Comparison of ENCODE assay signal across 19 cellular contexts in genomic region chr6:7262746-7263335, GRCh38. TPM values are rescaled to one million over a fixed set of nuclear protein-coding genes. Genes with fewer than 3 reads are reported as not detected.
DNase-seq lines count a peak whose midpoint lies in the region; ATAC-seq, FAIRE-seq and TF ChIP-seq lines count a peak whose summit lies in the region.
"Had no signal": no experiment of that assay in that cellular context is flagged by ENCODE, and none has a peak within 500 bp of the region (broad histone marks: within the 10 kb centered on the region; RNA-seq: fewer than 3 reads in every experiment).

No MANE protein-coding gene starts in this region.

- H3K4me3 ChIP-seq in right lobe of liver, result no peak overlapping the region
- H3K4me3 ChIP-seq in HepG2 (replicated peaks in 1 of 3; ENCODE audit: insufficient read depth in 1 of 3, low read depth in 2 of 3, low read length in 3 of 3), result no peak overlapping the region
- no peak overlapping the region for H3K4me3 ChIP-seq in colonic mucosa
- H3K4me3 ChIP-seq: coronary artery, lung, Peyer's patch had no signal

- H3K9me3 Mint-ChIP-seq in neural crest cell, result no peaks in the 10 kb centered on the region
- peaks cover 6% of the 10 kb centered on the region for H3K9me3 Mint-ChIP-seq in activated CD4-positive, alpha-beta memory T cell treated with anti-CD3 and anti-CD28 coated beads for 36 hours

- H2AFZ ChIP-seq in HepG2 (ENCODE audit: low read length), result no peak overlapping the region

- no peak for TF ChIP-seq POLR2A in right lobe of liver (IDR thresholded peaks at IDR 0.05)
- TF ChIP-seq POLR2A in HepG2 (IDR thresholded peaks at IDR 0.05; ENCODE audit: insufficient read depth in 1 of 2, low read depth in 2 of 2, low read length in 2 of 2), result no peak

- no peaks in the 10 kb centered on the region for H3K27me3 Mint-ChIP-seq in neural crest cell (ENCODE audit: low read depth)
- H3K27me3 Mint-ChIP-seq in activated CD4-positive, alpha-beta memory T cell treated with anti-CD3 and anti-CD28 coated beads for 36 hours, result peaks cover 17% of the 10 kb centered on the region

- no TSS peak for BruUV-seq in HepG2 (replicated peaks; lab: Mats Ljungman, UMichigan)

- H3K9me3 ChIP-seq in right lobe of liver (no peaks in the 10 kb centered on the region), HepG2 (ENCODE audit: low read length) (no peaks in the 10 kb centered on the region), colonic mucosa (no peaks in the 10 kb centered on the region)
- H3K9me3 ChIP-seq: Peyer's patch had no signal

- in situ Hi-C loops in HepG2 (cut with HindIII; ENCODE audit: extremely low pct_ligation_motif_present, low pct_unique_long_range_greater_than_20kb), result no loop called here

- H3K9ac ChIP-seq in HepG2 (ENCODE audit: insufficient read depth, low read depth, low read length) (no peak overlapping the region), colonic mucosa (ENCODE audit: low read depth in 2 of 2, low read length in 2 of 2) (no peak overlapping the region)

- POLR2A ChIA-PET in HepG2 (lab: Yijun Ruan, JAX) (interaction anchor here (1.5 to 2.5 kb wide), 2 partner anchors 8 to 127 kb away, joined by 4 to 16 read pairs; partner anchors contain the start of genes CAGE1 and RIOK1), HEK293T (lab: Yijun Ruan, JAX) (interaction anchor here (0.6 to 3.1 kb wide), 3 partner anchors 11 to 250 kb away, joined by 3 to 13 read pairs (median 3); partner anchors contain the start of genes CAGE1 and RIOK1)
- POLR2A ChIA-PET in activated CD4-positive, alpha-beta memory T cell treated with anti-CD3 and anti-CD28 coated beads for 36 hours (lab: Charles Lee), result interaction anchor here (0.9 kb wide), 1 partner anchor 604 kb away, joined by 4 read pairs; no protein-coding TSS in a partner anchor

- CTCF ChIA-PET in HepG2 (lab: Yijun Ruan, JAX; ENCODE audit: low intra/inter-chr PET ratio, low total read pairs) (no interaction called here), HEK293T (lab: Yijun Ruan, JAX) (interaction anchor here (0.6 kb wide), 2 partner anchors 37 to 177 kb away, joined by 3 to 5 read pairs; no protein-coding TSS in a partner anchor)
- CTCF ChIA-PET in activated CD4-positive, alpha-beta memory T cell treated with anti-CD3 and anti-CD28 coated beads for 36 hours (lab: Charles Lee), result interaction anchor here (1.6 to 2.6 kb wide), 2 partner anchors 12 to 18 kb away, joined by 3 to 12 read pairs; no protein-coding TSS in a partner anchor

- peak overlapping the region in 1 of 3 donors; percentile 8 for H3K27ac ChIP-seq in right lobe of liver
- no peak overlapping the region for H3K27ac ChIP-seq in HepG2 (ENCODE audit: extremely low read length, insufficient read depth, low read length)
- no peak overlapping the region for H3K27ac ChIP-seq in colonic mucosa
- H3K27ac ChIP-seq: coronary artery, Peyer's patch had no signal

- TF ChIP-seq EP300 in HepG2 (IDR thresholded peaks at IDR 0.05; ENCODE audit: low read depth in 2 of 2, low read length in 2 of 2) (no peak), HepG2 (CRISPR knock-in tag; IDR thresholded peaks at IDR 0.05; ENCODE audit: borderline replicate concordance) (no peak)

- no peak overlapping the region for H3K27ac Mint-ChIP-seq in neural crest cell (ENCODE audit: unreplicated experiment)
- H3K27ac Mint-ChIP-seq in activated CD4-positive, alpha-beta memory T cell treated with anti-CD3 and anti-CD28 coated beads for 36 hours, result no peak overlapping the region

- intact Hi-C loops in right lobe of liver (cut with DNase I) (no loop called here), HepG2 (cut with micrococcal nuclease; ENCODE audit: unreplicated experiment) (no loop called here), colonic mucosa (cut with DNase I) (no loop called here)
- intact Hi-C loops in activated CD4-positive, alpha-beta memory T cell treated with anti-CD3 and anti-CD28 coated beads for 36 hours (cut with micrococcal nuclease), result no loop called here

- TF ChIP-seq CTCF in right lobe of liver (IDR thresholded peaks at IDR 0.05) (no peak), HepG2 (CRISPR knock-in tag; IDR thresholded peaks at IDR 0.05) (no peak), colonic mucosa (IDR thresholded peaks at IDR 0.05) (no peak), neural crest cell (conservative IDR thresholded peaks at IDR 0.05) (no peak)

- WGBS in right lobe of liver (ENCODE audit: insufficient coverage, low coverage, low lambda C conversion rate, missing lambda C conversion rate), result 90% methylated on average over 2 of the region's 15 CpGs
- 87% methylated on average over 15 of the region's 15 CpGs for WGBS in HepG2 (ENCODE audit: low lambda C conversion rate)

- no peaks in the 10 kb centered on the region for H3K36me3 ChIP-seq in right lobe of liver
- H3K36me3 ChIP-seq in HepG2 (replicated peaks in 1 of 2; ENCODE audit: control insufficient read depth in 1 of 2, insufficient read depth in 2 of 2, low read length in 2 of 2), result no peaks in the 10 kb centered on the region
- H3K36me3 ChIP-seq in colonic mucosa, result no peaks in the 10 kb centered on the region
- H3K36me3 ChIP-seq: Peyer's patch had no signal

- H3K79me2 ChIP-seq in HepG2 (ENCODE audit: insufficient read depth, low read length), result no peaks in the 10 kb centered on the region

- H4K20me1 ChIP-seq in HepG2 (ENCODE audit: insufficient read depth, low read length), result no peaks in the 10 kb centered on the region

- no peak overlapping the region for H3K4me2 ChIP-seq in HepG2 (ENCODE audit: low read depth, low read length)

- H3K4me1 ChIP-seq in right lobe of liver (peaks cover 0 to 17% (median 3%) of the 10 kb centered on the region in 4 donors), HepG2 (ENCODE audit: insufficient read depth, low read length) (peaks cover 63% of the 10 kb centered on the region), colonic mucosa (peaks cover 4% of the 10 kb centered on the region)

- no peaks in the 10 kb centered on the region for H3K27me3 ChIP-seq in right lobe of liver
- H3K27me3 ChIP-seq in HepG2 (ENCODE audit: control insufficient read depth in 1 of 2, insufficient read depth in 2 of 2, low read length in 2 of 2), result no peaks in the 10 kb centered on the region; a peak in 1 of 5 replicates
- H3K27me3 ChIP-seq in colonic mucosa, result no peaks in the 10 kb centered on the region
- H3K27me3 ChIP-seq: Peyer's patch had no signal

- peaks cover 21% of the 10 kb centered on the region for H3K4me1 Mint-ChIP-seq in neural crest cell
- peaks cover 16% of the 10 kb centered on the region for H3K4me1 Mint-ChIP-seq in activated CD4-positive, alpha-beta memory T cell treated with anti-CD3 and anti-CD28 coated beads for 36 hours (ENCODE audit: low read depth)

- ATAC-seq in right lobe of liver, result no peak
- no peak for ATAC-seq in HepG2
- no peak for ATAC-seq in HG03439 (IDR thresholded peaks at IDR 0.05; ENCODE audit: unreplicated experiment)
- ATAC-seq: naive thymus-derived CD8-positive, alpha-beta T cell had no signal

- FAIRE-seq in HepG2 (lab: Jason Lieb, UNC), result no peak

- peaks cover 4% of the 10 kb centered on the region for H3K36me3 Mint-ChIP-seq in neural crest cell (ENCODE audit: low read depth)
- H3K36me3 Mint-ChIP-seq in activated CD4-positive, alpha-beta memory T cell treated with anti-CD3 and anti-CD28 coated beads for 36 hours, result no peaks in the 10 kb centered on the region

- no peak for TF ChIP-seq RAD21 in HepG2 (CRISPR knock-in tag; IDR thresholded peaks at IDR 0.05)

- DNase-seq in right lobe of liver (peak in 2 of 3 donors; percentile 37), HepG2 (ENCODE audit: low spot score) (no peak), colonic mucosa (peak; percentile 17), neural crest cell (ENCODE audit: low read depth, low spot score) (no peak), HEK293T (ENCODE audit: extremely low spot score) (no peak), NCI-H187 treated with DMSO at 0.1 percent for 48 hours (lab: John Stamatoyannopoulos, UW) (no peak)
- DNase-seq in activated CD4-positive, alpha-beta memory T cell treated with anti-CD3 and anti-CD28 coated beads for 36 hours, result no peak
- DNase-seq: activated CD4-positive, alpha-beta T cell treated with anti-CD3 and anti-CD28 coated beads for 4 hours; activated naive CD4-positive, alpha-beta T cell treated with anti-CD3 and anti-CD28 coated beads, Interleukin-2, amount 50 U/mL, for 16 hours; CD8-positive, alpha-beta memory T cell; IMR-90; naive thymus-derived CD8-positive, alpha-beta T cell; NCI-H2227 treated with DMSO at 0.1 percent for 48 hours; retina; stimulated activated CD4-positive, alpha-beta T cell treated with anti-CD3 and anti-CD28 coated beads, Interleukin-15, amount 100 ng/mL, for 24 hours had no signal

- H3K4me3 Mint-ChIP-seq in neural crest cell, result peak overlapping the region; percentile 93
- H3K4me3 Mint-ChIP-seq in activated CD4-positive, alpha-beta memory T cell treated with anti-CD3 and anti-CD28 coated beads for 36 hours, result no peak overlapping the region

TF ChIP-seq in HepG2, 621 proteins besides CTCF, POLR2A, EP300 and RAD21 (continues in another document):
- TF ChIP-seq KMT2B (CRISPR knock-in tag; IDR thresholded peaks at IDR 0.05), result no peak

RNA-seq across cellular contexts. Expression of gene SSR1, which starts 50.2 kb away (rescaled TPM):
- total RNA-seq in right lobe of liver, result 100 to 1,000 TPM in 2 of 6 experiments, 10 to 100 TPM in 4; 60.8 to 110 (median 90.5) TPM
- total RNA-seq in HepG2 (2016; rRNA removed; fragmentation: Illumina TruSeq; extraction: Trizol), result 208 and 243 TPM in 2 replicates
- total RNA-seq in HepG2 (2016; cell fraction: cytosol; rRNA removed; fragmentation: Illumina TruSeq; extraction: Trizol; ENCODE audit: low read depth), result 39.6 and 42.9 TPM in 2 replicates
- 200 and 237 TPM in 2 replicates for total RNA-seq in HepG2 (2016; cell fraction: insoluble cytoplasmic fraction; rRNA removed; fragmentation: Illumina TruSeq; extraction: Trizol)
- total RNA-seq in HepG2 (2016; cell fraction: membrane; rRNA removed; fragmentation: Illumina TruSeq; extraction: Trizol), result 91.8 and 97.7 TPM in 2 replicates
- total RNA-seq in HepG2 (2016; cell fraction: nucleus; rRNA removed; fragmentation: Illumina TruSeq; extraction: Trizol), result 235 and 275 TPM in 2 replicates
- 135 and 203 TPM in 2 replicates for polyA plus RNA-seq in HepG2 (2011; rRNA removed)
- polyA plus RNA-seq in HepG2 (2011; cell fraction: cytosol; rRNA removed), result 77.3 and 119 TPM in 2 replicates
- polyA plus RNA-seq in HepG2 (2011; cell fraction: nucleus; rRNA removed), result 28.6 and 39.3 TPM in 2 replicates
- 148 and 179 TPM in 2 replicates for polyA plus RNA-seq in HepG2 (2012)
- polyA plus RNA-seq in HepG2 (2016; cell fraction: cytosol; fragmentation: Illumina TruSeq; extraction: Trizol; ENCODE audit: low read depth), result 33.8 and 41.9 TPM in 2 replicates
- polyA plus RNA-seq in HepG2 (2016; cell fraction: insoluble cytoplasmic fraction; fragmentation: Illumina TruSeq; extraction: Trizol; ENCODE audit: low read depth), result 176 and 181 TPM in 2 replicates
- polyA plus RNA-seq in HepG2 (2016; cell fraction: membrane; fragmentation: Illumina TruSeq; extraction: Trizol; ENCODE audit: low read depth), result 64.9 and 66.7 TPM in 2 replicates
- polyA plus RNA-seq in HepG2 (2016; cell fraction: nucleus; fragmentation: Illumina TruSeq; extraction: Trizol; ENCODE audit: insufficient read depth, low read depth), result 275 and 279 TPM in 2 replicates
- 76.5 and 121 TPM in 2 replicates for polyA minus RNA-seq in HepG2 (2011; rRNA and poly(A)+ RNA removed; ENCODE audit: low replicate concordance)
- polyA minus RNA-seq in HepG2 (2011; cell fraction: cytosol; rRNA and poly(A)+ RNA removed), result 135 and 140 TPM in 2 replicates
- polyA minus RNA-seq in HepG2 (2011; cell fraction: nucleus; rRNA and poly(A)+ RNA removed), result 83.2 and 87.0 TPM in 2 replicates
- 100 to 1,000 TPM; 150 to 153 TPM for total RNA-seq in colonic mucosa
- total RNA-seq in neural crest cell, result 110 and 111 TPM in 2 replicates
- 100 to 1,000 TPM; 156 to 164 TPM for total RNA-seq in activated CD4-positive, alpha-beta memory T cell treated with anti-CD3 and anti-CD28 coated beads for 36 hours

Comparison
In these comparisons a context has a peak if more than half of its experiments do, and no peak if none do; other contexts are left out.
1. DNase-seq: peak in right lobe of liver (2 of 3) and colonic mucosa (single experiment); none in HepG2 (single experiment), neural crest cell (single experiment), HEK293T (single experiment), activated CD4-positive, alpha-beta memory T cell treated with anti-CD3 and anti-CD28 coated beads for 36 hours (single experiment) and NCI-H187 treated with DMSO at 0.1 percent for 48 hours (single experiment).